In the genomic region with DNA sequence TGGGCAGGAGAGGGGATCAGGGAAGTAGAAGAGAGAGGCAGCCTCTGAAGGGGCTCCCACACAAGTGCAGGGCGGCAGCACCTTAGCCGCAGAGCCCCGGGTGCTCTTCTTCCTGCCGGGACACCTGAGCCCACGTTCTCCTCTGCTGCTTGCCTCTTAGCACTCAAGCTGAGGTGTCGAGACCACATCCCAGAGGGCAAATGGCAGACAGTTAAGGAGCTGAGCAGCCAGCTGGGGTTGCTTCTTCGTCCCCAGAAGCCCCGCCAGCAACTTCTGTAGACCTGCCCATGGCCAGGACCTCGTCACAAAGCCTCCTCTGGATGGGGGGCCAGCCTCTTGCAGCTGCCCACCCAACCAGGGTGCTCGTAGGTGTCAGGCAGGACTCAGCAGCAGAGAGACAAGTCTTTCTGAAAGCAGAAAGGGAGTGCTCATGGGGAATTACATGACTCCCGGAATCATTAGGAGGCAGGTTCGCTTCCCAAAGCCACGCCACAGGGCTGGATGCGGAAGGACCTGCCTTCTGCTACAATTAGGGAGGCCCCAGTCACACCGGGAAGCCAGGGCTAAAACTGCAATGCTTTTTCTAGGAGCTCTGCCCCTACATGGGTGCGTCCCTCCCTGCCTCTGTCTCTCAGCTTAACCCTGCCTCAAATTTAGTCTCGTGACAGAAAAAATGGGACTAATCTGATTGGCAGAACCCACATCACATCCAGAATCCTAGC, we compare ENCODE assay signal across 1 cellular context.
TF ChIP-seq lines count a peak whose summit lies in the region.

No MANE protein-coding gene starts in this region.

TF ChIP-seq in HepG2, 621 proteins besides CTCF, POLR2A, EP300 and RAD21 (continued from another document and continues in another):
- TF ChIP-seq, protein P1, sequence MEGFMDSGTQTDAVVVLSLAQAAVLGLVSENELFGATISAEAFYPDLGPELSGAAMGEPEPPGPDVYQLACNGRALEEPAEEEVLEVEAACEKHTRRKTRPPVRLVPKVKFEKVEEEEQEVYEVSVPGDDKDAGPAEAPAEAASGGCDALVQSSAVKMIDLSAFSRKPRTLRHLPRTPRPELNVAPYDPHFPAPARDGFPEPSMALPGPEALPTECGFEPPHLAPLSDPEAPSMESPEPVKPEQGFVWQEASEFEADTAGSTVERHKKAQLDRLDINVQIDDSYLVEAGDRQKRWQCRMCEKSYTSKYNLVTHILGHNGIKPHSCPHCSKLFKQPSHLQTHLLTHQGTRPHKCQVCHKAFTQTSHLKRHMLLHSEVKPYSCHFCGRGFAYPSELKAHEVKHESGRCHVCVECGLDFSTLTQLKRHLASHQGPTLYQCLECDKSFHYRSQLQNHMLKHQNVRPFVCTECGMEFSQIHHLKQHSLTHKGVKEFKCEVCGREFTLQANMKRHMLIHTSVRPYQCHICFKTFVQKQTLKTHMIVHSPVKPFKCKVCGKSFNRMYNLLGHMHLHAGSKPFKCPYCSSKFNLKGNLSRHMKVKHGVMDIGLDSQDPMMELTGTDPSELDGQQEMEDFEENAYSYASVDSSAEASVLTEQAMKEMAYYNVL (CRISPR knock-in tag; IDR thresholded peaks at IDR 0.05; ENCODE audit: borderline replicate concordance), result no peak
- TF ChIP-seq HIVEP1 (CRISPR knock-in tag; IDR thresholded peaks at IDR 0.05) (0 out of 2 replicates have a peak, but pooled peaks have one; percentile 12), SATB2 (CRISPR knock-in tag; IDR thresholded peaks at IDR 0.05) (no peak), TOPORS (CRISPR knock-in tag; IDR thresholded peaks at IDR 0.05) (no peak), ZNF563 (CRISPR knock-in tag; IDR thresholded peaks at IDR 0.05) (0 out of 2 replicates have a peak, but pooled peaks have one; percentile 45), ZNF660 (CRISPR knock-in tag; IDR thresholded peaks at IDR 0.05; ENCODE audit: borderline replicate concordance, low read depth) (no peak), ZNF383 (CRISPR knock-in tag; IDR thresholded peaks at IDR 0.05; ENCODE audit: borderline replicate concordance) (0 out of 2 replicates have a peak, but pooled peaks have one; percentile 56), FOSL2 (CRISPR knock-in tag; IDR thresholded peaks at IDR 0.05) (no peak), ZNF292 (CRISPR knock-in tag; IDR thresholded peaks at IDR 0.05; ENCODE audit: borderline replicate concordance, low read depth) (no peak), ZNF747 (CRISPR knock-in tag; IDR thresholded peaks at IDR 0.05; ENCODE audit: borderline replicate concordance) (no peak), ZNF839 (CRISPR knock-in tag; IDR thresholded peaks at IDR 0.05; ENCODE audit: borderline replicate concordance) (0 out of 2 replicates have a peak, but pooled peaks have one; percentile 6), ZNF12 (CRISPR knock-in tag; IDR thresholded peaks at IDR 0.05) (no peak), ZBTB38 (CRISPR knock-in tag; IDR thresholded peaks at IDR 0.05) (peak; percentile 52; the same call in 1 of the 2 replicates), MZF1 (CRISPR knock-in tag; IDR thresholded peaks at IDR 0.05; ENCODE audit: borderline replicate concordance) (no peak), RBM39 (IDR thresholded peaks at IDR 0.05; ENCODE audit: low read depth, low read length, poor library complexity, severe bottlenecking) (no peak), MLLT10 (CRISPR knock-in tag; IDR thresholded peaks at IDR 0.05) (no peak), FOXO1 (CRISPR knock-in tag; IDR thresholded peaks at IDR 0.05) (no peak), MTA1 (CRISPR knock-in tag; IDR thresholded peaks at IDR 0.05; ENCODE audit: borderline replicate concordance) (0 out of 2 replicates have a peak, but pooled peaks have one; percentile 5), ELF1 (CRISPR knock-in tag; IDR thresholded peaks at IDR 0.05) (no peak), DNMT1 (CRISPR knock-in tag; IDR thresholded peaks at IDR 0.05) (no peak), SAP130 (CRISPR knock-in tag; IDR thresholded peaks at IDR 0.05; ENCODE audit: low read depth) (no peak), ZNF766 (CRISPR knock-in tag; IDR thresholded peaks at IDR 0.05; ENCODE audit: borderline replicate concordance) (no peak), HCFC1 (IDR thresholded peaks at IDR 0.05; ENCODE audit: low read depth, low read length) (no peak), CENPX (CRISPR knock-in tag; IDR thresholded peaks at IDR 0.05) (no peak), HOXA9 (CRISPR knock-in tag; IDR thresholded peaks at IDR 0.05; ENCODE audit: borderline replicate concordance) (no peak), IRX3 (CRISPR knock-in tag; IDR thresholded peaks at IDR 0.05; ENCODE audit: borderline replicate concordance, low read depth) (no peak), ZNF883 (CRISPR knock-in tag; IDR thresholded peaks at IDR 0.05; ENCODE audit: not compliant biosample characterization) (peak; percentile 17), GPN1 (CRISPR knock-in tag; IDR thresholded peaks at IDR 0.05; ENCODE audit: borderline replicate concordance) (no peak), ZNF703 (CRISPR knock-in tag; IDR thresholded peaks at IDR 0.05; ENCODE audit: borderline replicate concordance) (no peak), KDM3A (CRISPR knock-in tag; IDR thresholded peaks at IDR 0.05; ENCODE audit: low read depth) (no peak), ZNF296 (CRISPR knock-in tag; conservative IDR thresholded peaks at IDR 0.05) (no peak), HOXD1 (CRISPR knock-in tag; IDR thresholded peaks at IDR 0.05) (no peak), ZNF557 (CRISPR knock-in tag; IDR thresholded peaks at IDR 0.05) (no peak), ZNF589 (CRISPR knock-in tag; conservative IDR thresholded peaks at IDR 0.05) (no peak), RCOR2 (CRISPR knock-in tag; IDR thresholded peaks at IDR 0.05) (no peak), HDAC2 (CRISPR knock-in tag; IDR thresholded peaks at IDR 0.05) (no peak), ZNF230 (CRISPR knock-in tag; IDR thresholded peaks at IDR 0.05) (no peak), HOXA7 (CRISPR knock-in tag; IDR thresholded peaks at IDR 0.05) (no peak), YEATS2 (CRISPR knock-in tag; IDR thresholded peaks at IDR 0.05; ENCODE audit: borderline replicate concordance) (no peak), ESRRA (CRISPR knock-in tag; IDR thresholded peaks at IDR 0.05; ENCODE audit: low read depth) (no peak), BRD4 (CRISPR knock-in tag; IDR thresholded peaks at IDR 0.05) (0 out of 2 replicates have a peak, but pooled peaks have one; percentile 7), NONO (IDR thresholded peaks at IDR 0.05) (no peak), NONO (CRISPR knock-in tag; conservative IDR thresholded peaks at IDR 0.05) (no peak), GFI1 (CRISPR knock-in tag; IDR thresholded peaks at IDR 0.05; ENCODE audit: borderline replicate concordance) (no peak), NAIF1 (CRISPR knock-in tag; IDR thresholded peaks at IDR 0.05; ENCODE audit: borderline replicate concordance) (no peak), CEBPG (CRISPR knock-in tag; IDR thresholded peaks at IDR 0.05) (no peak), ZNF790 (CRISPR knock-in tag; IDR thresholded peaks at IDR 0.05; ENCODE audit: borderline replicate concordance) (0 out of 2 replicates have a peak, but pooled peaks have one; percentile 51), JUND (CRISPR knock-in tag; IDR thresholded peaks at IDR 0.05) (no peak), ZNF33B (CRISPR knock-in tag; IDR thresholded peaks at IDR 0.05) (no peak; the same call in 1 of the 2 replicates)
- TF ChIP-seq, protein P2, sequence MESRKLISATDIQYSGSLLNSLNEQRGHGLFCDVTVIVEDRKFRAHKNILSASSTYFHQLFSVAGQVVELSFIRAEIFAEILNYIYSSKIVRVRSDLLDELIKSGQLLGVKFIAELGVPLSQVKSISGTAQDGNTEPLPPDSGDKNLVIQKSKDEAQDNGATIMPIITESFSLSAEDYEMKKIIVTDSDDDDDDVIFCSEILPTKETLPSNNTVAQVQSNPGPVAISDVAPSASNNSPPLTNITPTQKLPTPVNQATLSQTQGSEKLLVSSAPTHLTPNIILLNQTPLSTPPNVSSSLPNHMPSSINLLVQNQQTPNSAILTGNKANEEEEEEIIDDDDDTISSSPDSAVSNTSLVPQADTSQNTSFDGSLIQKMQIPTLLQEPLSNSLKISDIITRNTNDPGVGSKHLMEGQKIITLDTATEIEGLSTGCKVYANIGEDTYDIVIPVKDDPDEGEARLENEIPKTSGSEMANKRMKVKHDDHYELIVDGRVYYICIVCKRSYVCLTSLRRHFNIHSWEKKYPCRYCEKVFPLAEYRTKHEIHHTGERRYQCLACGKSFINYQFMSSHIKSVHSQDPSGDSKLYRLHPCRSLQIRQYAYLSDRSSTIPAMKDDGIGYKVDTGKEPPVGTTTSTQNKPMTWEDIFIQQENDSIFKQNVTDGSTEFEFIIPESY (CRISPR knock-in tag; IDR thresholded peaks at IDR 0.05), result no peak
- TF ChIP-seq, protein P3, sequence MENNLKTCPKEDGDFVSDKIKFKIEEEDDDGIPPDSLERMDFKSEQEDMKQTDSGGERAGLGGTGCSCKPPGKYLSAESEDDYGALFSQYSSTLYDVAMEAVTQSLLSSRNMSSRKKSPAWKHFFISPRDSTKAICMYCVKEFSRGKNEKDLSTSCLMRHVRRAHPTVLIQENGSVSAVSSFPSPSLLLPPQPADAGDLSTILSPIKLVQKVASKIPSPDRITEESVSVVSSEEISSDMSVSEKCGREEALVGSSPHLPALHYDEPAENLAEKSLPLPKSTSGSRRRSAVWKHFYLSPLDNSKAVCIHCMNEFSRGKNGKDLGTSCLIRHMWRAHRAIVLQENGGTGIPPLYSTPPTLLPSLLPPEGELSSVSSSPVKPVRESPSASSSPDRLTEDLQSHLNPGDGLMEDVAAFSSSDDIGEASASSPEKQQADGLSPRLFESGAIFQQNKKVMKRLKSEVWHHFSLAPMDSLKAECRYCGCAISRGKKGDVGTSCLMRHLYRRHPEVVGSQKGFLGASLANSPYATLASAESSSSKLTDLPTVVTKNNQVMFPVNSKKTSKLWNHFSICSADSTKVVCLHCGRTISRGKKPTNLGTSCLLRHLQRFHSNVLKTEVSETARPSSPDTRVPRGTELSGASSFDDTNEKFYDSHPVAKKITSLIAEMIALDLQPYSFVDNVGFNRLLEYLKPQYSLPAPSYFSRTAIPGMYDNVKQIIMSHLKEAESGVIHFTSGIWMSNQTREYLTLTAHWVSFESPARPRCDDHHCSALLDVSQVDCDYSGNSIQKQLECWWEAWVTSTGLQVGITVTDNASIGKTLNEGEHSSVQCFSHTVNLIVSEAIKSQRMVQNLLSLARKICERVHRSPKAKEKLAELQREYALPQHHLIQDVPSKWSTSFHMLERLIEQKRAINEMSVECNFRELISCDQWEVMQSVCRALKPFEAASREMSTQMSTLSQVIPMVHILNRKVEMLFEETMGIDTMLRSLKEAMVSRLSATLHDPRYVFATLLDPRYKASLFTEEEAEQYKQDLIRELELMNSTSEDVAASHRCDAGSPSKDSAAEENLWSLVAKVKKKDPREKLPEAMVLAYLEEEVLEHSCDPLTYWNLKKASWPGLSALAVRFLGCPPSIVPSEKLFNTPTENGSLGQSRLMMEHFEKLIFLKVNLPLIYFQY (CRISPR knock-in tag; IDR thresholded peaks at IDR 0.05; ENCODE audit: borderline replicate concordance), result no peak
- TF ChIP-seq, protein P4, sequence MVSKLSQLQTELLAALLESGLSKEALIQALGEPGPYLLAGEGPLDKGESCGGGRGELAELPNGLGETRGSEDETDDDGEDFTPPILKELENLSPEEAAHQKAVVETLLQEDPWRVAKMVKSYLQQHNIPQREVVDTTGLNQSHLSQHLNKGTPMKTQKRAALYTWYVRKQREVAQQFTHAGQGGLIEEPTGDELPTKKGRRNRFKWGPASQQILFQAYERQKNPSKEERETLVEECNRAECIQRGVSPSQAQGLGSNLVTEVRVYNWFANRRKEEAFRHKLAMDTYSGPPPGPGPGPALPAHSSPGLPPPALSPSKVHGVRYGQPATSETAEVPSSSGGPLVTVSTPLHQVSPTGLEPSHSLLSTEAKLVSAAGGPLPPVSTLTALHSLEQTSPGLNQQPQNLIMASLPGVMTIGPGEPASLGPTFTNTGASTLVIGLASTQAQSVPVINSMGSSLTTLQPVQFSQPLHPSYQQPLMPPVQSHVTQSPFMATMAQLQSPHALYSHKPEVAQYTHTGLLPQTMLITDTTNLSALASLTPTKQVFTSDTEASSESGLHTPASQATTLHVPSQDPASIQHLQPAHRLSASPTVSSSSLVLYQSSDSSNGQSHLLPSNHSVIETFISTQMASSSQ (IDR thresholded peaks at IDR 0.05; ENCODE audit: low read depth), result no peak
- TF ChIP-seq, protein P4 (CRISPR knock-in tag; IDR thresholded peaks at IDR 0.05; ENCODE audit: borderline replicate concordance), result no peak
- TF ChIP-seq, protein P5, sequence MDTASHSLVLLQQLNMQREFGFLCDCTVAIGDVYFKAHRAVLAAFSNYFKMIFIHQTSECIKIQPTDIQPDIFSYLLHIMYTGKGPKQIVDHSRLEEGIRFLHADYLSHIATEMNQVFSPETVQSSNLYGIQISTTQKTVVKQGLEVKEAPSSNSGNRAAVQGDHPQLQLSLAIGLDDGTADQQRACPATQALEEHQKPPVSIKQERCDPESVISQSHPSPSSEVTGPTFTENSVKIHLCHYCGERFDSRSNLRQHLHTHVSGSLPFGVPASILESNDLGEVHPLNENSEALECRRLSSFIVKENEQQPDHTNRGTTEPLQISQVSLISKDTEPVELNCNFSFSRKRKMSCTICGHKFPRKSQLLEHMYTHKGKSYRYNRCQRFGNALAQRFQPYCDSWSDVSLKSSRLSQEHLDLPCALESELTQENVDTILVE (CRISPR knock-in tag; IDR thresholded peaks at IDR 0.05), result no peak
- TF ChIP-seq, protein P6, sequence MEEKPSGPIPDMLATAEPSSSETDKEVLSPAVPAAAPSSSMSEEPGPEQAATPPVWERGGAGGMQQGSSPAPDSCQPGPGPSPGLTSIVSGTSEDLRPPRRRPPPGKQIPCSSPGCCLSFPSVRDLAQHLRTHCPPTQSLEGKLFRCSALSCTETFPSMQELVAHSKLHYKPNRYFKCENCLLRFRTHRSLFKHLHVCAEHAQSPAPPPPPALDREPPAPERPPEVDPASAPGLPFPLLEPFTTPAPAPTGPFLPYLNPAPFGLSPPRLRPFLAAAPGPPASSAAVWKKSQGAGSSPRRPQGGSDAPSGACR (CRISPR knock-in tag; IDR thresholded peaks at IDR 0.05), result no peak
- TF ChIP-seq, protein P7, sequence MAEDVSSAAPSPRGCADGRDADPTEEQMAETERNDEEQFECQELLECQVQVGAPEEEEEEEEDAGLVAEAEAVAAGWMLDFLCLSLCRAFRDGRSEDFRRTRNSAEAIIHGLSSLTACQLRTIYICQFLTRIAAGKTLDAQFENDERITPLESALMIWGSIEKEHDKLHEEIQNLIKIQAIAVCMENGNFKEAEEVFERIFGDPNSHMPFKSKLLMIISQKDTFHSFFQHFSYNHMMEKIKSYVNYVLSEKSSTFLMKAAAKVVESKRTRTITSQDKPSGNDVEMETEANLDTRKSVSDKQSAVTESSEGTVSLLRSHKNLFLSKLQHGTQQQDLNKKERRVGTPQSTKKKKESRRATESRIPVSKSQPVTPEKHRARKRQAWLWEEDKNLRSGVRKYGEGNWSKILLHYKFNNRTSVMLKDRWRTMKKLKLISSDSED (CRISPR knock-in tag; IDR thresholded peaks at IDR 0.05), result no peak
